ENCODE assay signal across 1 cellular context in the genomic region with DNA sequence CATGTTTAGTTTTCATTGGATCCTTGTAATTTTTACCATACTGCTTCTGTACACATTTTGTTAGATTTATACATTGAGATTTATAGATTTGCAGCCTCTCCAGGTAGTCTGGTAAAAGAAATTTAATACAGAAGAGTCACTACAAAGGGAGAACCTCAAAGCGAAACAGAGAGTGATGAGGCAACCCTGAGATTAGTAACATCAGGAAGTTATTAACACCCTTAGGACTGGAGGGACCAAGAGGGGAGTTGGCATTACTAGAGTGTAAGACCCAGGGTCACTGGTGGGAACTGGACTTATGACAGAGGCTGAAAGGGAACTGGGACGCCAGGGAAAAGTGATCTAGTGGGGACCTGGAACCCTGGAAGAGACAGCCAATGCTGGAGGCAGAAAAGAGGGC.
TF ChIP-seq lines count a peak whose summit lies in the region.

No MANE protein-coding gene starts in this region.

TF ChIP-seq in GM23338, 12 proteins besides CTCF, POLR2A, EP300 and RAD21:
- TF ChIP-seq EZH2phosphoT487 (IDR thresholded peaks at IDR 0.05; ENCODE audit: unreplicated experiment) (no peak), CREB1 (CRISPR knock-in tag; IDR thresholded peaks at IDR 0.05; ENCODE audit: low read depth) (no peak)
- TF ChIP-seq, protein P1, sequence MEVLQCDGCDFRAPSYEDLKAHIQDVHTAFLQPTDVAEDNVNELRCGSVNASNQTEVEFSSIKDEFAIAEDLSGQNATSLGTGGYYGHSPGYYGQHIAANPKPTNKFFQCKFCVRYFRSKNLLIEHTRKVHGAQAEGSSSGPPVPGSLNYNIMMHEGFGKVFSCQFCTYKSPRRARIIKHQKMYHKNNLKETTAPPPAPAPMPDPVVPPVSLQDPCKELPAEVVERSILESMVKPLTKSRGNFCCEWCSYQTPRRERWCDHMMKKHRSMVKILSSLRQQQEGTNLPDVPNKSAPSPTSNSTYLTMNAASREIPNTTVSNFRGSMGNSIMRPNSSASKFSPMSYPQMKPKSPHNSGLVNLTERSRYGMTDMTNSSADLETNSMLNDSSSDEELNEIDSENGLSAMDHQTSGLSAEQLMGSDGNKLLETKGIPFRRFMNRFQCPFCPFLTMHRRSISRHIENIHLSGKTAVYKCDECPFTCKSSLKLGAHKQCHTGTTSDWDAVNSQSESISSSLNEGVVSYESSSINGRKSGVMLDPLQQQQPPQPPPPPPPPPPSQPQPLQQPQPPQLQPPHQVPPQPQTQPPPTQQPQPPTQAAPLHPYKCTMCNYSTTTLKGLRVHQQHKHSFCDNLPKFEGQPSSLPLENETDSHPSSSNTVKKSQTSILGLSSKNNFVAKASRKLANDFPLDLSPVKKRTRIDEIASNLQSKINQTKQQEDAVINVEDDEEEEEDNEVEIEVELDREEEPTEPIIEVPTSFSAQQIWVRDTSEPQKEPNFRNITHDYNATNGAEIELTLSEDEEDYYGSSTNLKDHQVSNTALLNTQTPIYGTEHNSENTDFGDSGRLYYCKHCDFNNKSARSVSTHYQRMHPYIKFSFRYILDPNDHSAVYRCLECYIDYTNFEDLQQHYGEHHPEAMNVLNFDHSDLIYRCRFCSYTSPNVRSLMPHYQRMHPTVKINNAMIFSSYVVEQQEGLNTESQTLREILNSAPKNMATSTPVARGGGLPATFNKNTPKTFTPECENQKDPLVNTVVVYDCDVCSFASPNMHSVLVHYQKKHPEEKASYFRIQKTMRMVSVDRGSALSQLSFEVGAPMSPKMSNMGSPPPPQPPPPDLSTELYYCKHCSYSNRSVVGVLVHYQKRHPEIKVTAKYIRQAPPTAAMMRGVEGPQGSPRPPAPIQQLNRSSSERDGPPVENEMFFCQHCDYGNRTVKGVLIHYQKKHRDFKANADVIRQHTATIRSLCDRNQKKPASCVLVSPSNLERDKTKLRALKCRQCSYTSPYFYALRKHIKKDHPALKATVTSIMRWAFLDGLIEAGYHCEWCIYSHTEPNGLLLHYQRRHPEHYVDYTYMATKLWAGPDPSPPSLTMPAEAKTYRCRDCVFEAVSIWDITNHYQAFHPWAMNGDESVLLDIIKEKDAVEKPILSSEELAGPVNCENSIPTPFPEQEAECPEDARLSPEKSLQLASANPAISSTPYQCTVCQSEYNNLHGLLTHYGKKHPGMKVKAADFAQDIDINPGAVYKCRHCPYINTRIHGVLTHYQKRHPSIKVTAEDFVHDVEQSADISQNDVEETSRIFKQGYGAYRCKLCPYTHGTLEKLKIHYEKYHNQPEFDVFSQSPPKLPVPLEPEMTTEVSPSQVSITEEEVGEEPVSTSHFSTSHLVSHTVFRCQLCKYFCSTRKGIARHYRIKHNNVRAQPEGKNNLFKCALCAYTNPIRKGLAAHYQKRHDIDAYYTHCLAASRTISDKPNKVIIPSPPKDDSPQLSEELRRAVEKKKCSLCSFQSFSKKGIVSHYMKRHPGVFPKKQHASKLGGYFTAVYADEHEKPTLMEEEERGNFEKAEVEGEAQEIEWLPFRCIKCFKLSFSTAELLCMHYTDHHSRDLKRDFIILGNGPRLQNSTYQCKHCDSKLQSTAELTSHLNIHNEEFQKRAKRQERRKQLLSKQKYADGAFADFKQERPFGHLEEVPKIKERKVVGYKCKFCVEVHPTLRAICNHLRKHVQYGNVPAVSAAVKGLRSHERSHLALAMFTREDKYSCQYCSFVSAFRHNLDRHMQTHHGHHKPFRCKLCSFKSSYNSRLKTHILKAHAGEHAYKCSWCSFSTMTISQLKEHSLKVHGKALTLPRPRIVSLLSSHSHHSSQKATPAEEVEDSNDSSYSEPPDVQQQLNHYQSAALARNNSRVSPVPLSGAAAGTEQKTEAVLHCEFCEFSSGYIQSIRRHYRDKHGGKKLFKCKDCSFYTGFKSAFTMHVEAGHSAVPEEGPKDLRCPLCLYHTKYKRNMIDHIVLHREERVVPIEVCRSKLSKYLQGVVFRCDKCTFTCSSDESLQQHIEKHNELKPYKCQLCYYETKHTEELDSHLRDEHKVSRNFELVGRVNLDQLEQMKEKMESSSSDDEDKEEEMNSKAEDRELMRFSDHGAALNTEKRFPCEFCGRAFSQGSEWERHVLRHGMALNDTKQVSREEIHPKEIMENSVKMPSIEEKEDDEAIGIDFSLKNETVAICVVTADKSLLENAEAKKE (CRISPR knock-in tag; IDR thresholded peaks at IDR 0.05), result no peak
